8 cellular contexts compared by ENCODE assay signal in genomic region chr15:24956131-24956838, GRCh38. TPM values are rescaled to one million over a fixed set of nuclear protein-coding genes. Genes with fewer than 3 reads are reported as not detected.
DNase-seq lines count a peak whose midpoint lies in the region; ATAC-seq, FAIRE-seq and TF ChIP-seq lines count a peak whose summit lies in the region.

No MANE protein-coding gene starts in this region.

- no peak for TF ChIP-seq RAD21 in HepG2 (CRISPR knock-in tag; IDR thresholded peaks at IDR 0.05)

- CTCF ChIA-PET in activated CD4-positive, alpha-beta T cell treated with anti-CD3 and anti-CD28 coated beads, Interleukin-2, amount 10 ng/mL, durations not matched to agents 7 days and 5 days (lab: Charles Lee), result interaction anchor here (0.6 kb wide), 2 partner anchors 22 to 53 kb away, joined by 3 to 4 read pairs; no protein-coding TSS in a partner anchor
- CTCF ChIA-PET in HepG2 (lab: Yijun Ruan, JAX; ENCODE audit: low intra/inter-chr PET ratio, low total read pairs), result no interaction called here

- peaks cover 17% of the 10 kb centered on the region for H4K20me1 ChIP-seq in HepG2 (ENCODE audit: insufficient read depth, low read length)

- H3K36me3 ChIP-seq in HepG2 (replicated peaks in 1 of 2; ENCODE audit: control insufficient read depth in 1 of 2, insufficient read depth in 2 of 2, low read length in 2 of 2), result no peaks in the 10 kb centered on the region

- peaks cover 26% of the 10 kb centered on the region for H3K36me3 Mint-ChIP-seq in activated CD4-positive, alpha-beta T cell treated with anti-CD3 and anti-CD28 coated beads, Interleukin-2, amount 10 ng/mL, durations not matched to agents 7 days and 5 days (ENCODE audit: low read depth)
- peaks cover 16% of the 10 kb centered on the region for H3K36me3 Mint-ChIP-seq in dendritic cell treated with granulocyte-macrophage colony-stimulating factor and Interleukin-4, amounts not matched to agents 40 ng/mL and 50 ng/mL, for 4 days (ENCODE audit: low read depth)

- H3K9me3 ChIP-seq in HepG2 (ENCODE audit: low read length), result peaks cover 44% of the 10 kb centered on the region

- peak overlapping the region; percentile 98 for H3K27ac Mint-ChIP-seq in activated CD4-positive, alpha-beta T cell treated with anti-CD3 and anti-CD28 coated beads, Interleukin-2, amount 10 ng/mL, durations not matched to agents 7 days and 5 days
- peak overlapping the region; percentile 85 for H3K27ac Mint-ChIP-seq in dendritic cell treated with granulocyte-macrophage colony-stimulating factor and Interleukin-4, amounts not matched to agents 40 ng/mL and 50 ng/mL, for 4 days

- H2AFZ ChIP-seq in HepG2 (ENCODE audit: low read length), result no peak overlapping the region

- peak overlapping the region; percentile 75 for H3K4me2 ChIP-seq in HepG2 (ENCODE audit: low read depth, low read length)

- peaks cover 17% of the 10 kb centered on the region for H3K4me1 Mint-ChIP-seq in activated CD4-positive, alpha-beta T cell treated with anti-CD3 and anti-CD28 coated beads, Interleukin-2, amount 10 ng/mL, durations not matched to agents 7 days and 5 days
- H3K4me1 Mint-ChIP-seq in dendritic cell treated with granulocyte-macrophage colony-stimulating factor and Interleukin-4, amounts not matched to agents 40 ng/mL and 50 ng/mL, for 4 days (ENCODE audit: low read depth), result no peaks in the 10 kb centered on the region

- peaks cover 17% of the 10 kb centered on the region for H3K9me3 Mint-ChIP-seq in activated CD4-positive, alpha-beta T cell treated with anti-CD3 and anti-CD28 coated beads, Interleukin-2, amount 10 ng/mL, durations not matched to agents 7 days and 5 days
- peaks cover 27% of the 10 kb centered on the region for H3K9me3 Mint-ChIP-seq in dendritic cell treated with granulocyte-macrophage colony-stimulating factor and Interleukin-4, amounts not matched to agents 40 ng/mL and 50 ng/mL, for 4 days

- peak; percentile 67 for DNase-seq in NCI-H2107 (lab: John Stamatoyannopoulos, UW)
- DNase-seq in activated CD4-positive, alpha-beta T cell treated with anti-CD3 and anti-CD28 coated beads, Interleukin-2, amount 10 ng/mL, durations not matched to agents 7 days and 5 days, result peak; percentile 79
- peak; percentile 59 for DNase-seq in HepG2 (ENCODE audit: low spot score)
- DNase-seq in stimulated activated CD4-positive, alpha-beta T cell treated with anti-CD3 and anti-CD28 coated beads, Interleukin-2, amount 100 ng/mL, for 48 hours, result peak; percentile 34 to 53
- DNase-seq in NCI-H1092 (lab: John Stamatoyannopoulos, UW), result no peak

- ATAC-seq in GM18502 (IDR thresholded peaks at IDR 0.05; ENCODE audit: poor library complexity, unreplicated experiment) (peak; percentile 82), HG02943 (IDR thresholded peaks at IDR 0.05; ENCODE audit: low read depth, unreplicated experiment) (peak; percentile 78), HepG2 (peak; percentile 84)

- H3K9ac ChIP-seq in HepG2 (ENCODE audit: insufficient read depth, low read depth, low read length), result peak overlapping the region; percentile 84

- peaks cover 44% of the 10 kb centered on the region for H3K4me1 ChIP-seq in HepG2 (ENCODE audit: insufficient read depth, low read length)

- 34% methylated on average over 11 of the region's 28 CpGs for WGBS in HepG2 (ENCODE audit: low lambda C conversion rate)

- H3K27ac ChIP-seq in HepG2 (ENCODE audit: extremely low read length, insufficient read depth, low read length), result peak overlapping the region; percentile 76

- TF ChIP-seq EP300 in HepG2 (IDR thresholded peaks at IDR 0.05; ENCODE audit: low read depth in 2 of 2, low read length in 2 of 2), result no peak
- no peak for TF ChIP-seq EP300 in HepG2 (CRISPR knock-in tag; IDR thresholded peaks at IDR 0.05; ENCODE audit: borderline replicate concordance)

- no peak for FAIRE-seq in HepG2 (lab: Jason Lieb, UNC)

- peak overlapping the region; percentile 84 for H3K4me3 Mint-ChIP-seq in activated CD4-positive, alpha-beta T cell treated with anti-CD3 and anti-CD28 coated beads, Interleukin-2, amount 10 ng/mL, durations not matched to agents 7 days and 5 days
- peak overlapping the region; percentile 78 for H3K4me3 Mint-ChIP-seq in dendritic cell treated with granulocyte-macrophage colony-stimulating factor and Interleukin-4, amounts not matched to agents 40 ng/mL and 50 ng/mL, for 4 days

- H3K27me3 ChIP-seq in HepG2 (ENCODE audit: control insufficient read depth in 1 of 2, insufficient read depth in 2 of 2, low read length in 2 of 2), result no peaks in the 10 kb centered on the region; a peak in 1 of 5 replicates

- BruUV-seq in HepG2 (replicated peaks; lab: Mats Ljungman, UMichigan), result no TSS peak

- peak; percentile 52 to 53 for TF ChIP-seq POLR2A in HepG2 (IDR thresholded peaks at IDR 0.05; ENCODE audit: insufficient read depth in 1 of 2, low read depth in 2 of 2, low read length in 2 of 2)

- in situ Hi-C loops in HepG2 (cut with HindIII; ENCODE audit: extremely low pct_ligation_motif_present, low pct_unique_long_range_greater_than_20kb), result no loop called here

- H3K79me2 ChIP-seq in HepG2 (ENCODE audit: insufficient read depth, low read length), result peaks cover 62% of the 10 kb centered on the region

- no peak for TF ChIP-seq CTCF in HepG2 (CRISPR knock-in tag; IDR thresholded peaks at IDR 0.05)

- H3K4me3 ChIP-seq in HepG2 (replicated peaks in 1 of 3; ENCODE audit: insufficient read depth in 1 of 3, low read depth in 2 of 3, low read length in 3 of 3), result peak overlapping the region; percentile 82 to 96 (median 90)

- H3K27me3 Mint-ChIP-seq in activated CD4-positive, alpha-beta T cell treated with anti-CD3 and anti-CD28 coated beads, Interleukin-2, amount 10 ng/mL, durations not matched to agents 7 days and 5 days, result no peaks in the 10 kb centered on the region
- peaks cover 23% of the 10 kb centered on the region for H3K27me3 Mint-ChIP-seq in dendritic cell treated with granulocyte-macrophage colony-stimulating factor and Interleukin-4, amounts not matched to agents 40 ng/mL and 50 ng/mL, for 4 days

- intact Hi-C loops in dendritic cell treated with granulocyte-macrophage colony-stimulating factor and Interleukin-4, amounts not matched to agents 40 ng/mL and 50 ng/mL, for 4 days (cut with micrococcal nuclease), result loop anchor here (10.0 kb wide), 1 partner anchor 479 kb away; the partner anchor contains the start of gene UBE3A
- intact Hi-C loops in HepG2 (cut with micrococcal nuclease; ENCODE audit: unreplicated experiment), result loop anchor here (5.0 kb wide), 1 partner anchor 54 kb away; no protein-coding TSS in a partner anchor

- POLR2A ChIA-PET in activated CD4-positive, alpha-beta T cell treated with anti-CD3 and anti-CD28 coated beads, Interleukin-2, amount 10 ng/mL, durations not matched to agents 7 days and 5 days (lab: Charles Lee), result no interaction called here
- POLR2A ChIA-PET in HepG2 (lab: Yijun Ruan, JAX), result interaction anchor here (0.8 to 1.2 kb wide), 5 partner anchors 11 to 52 kb away, joined by 3 to 4 read pairs (median 3); no protein-coding TSS in a partner anchor

RNA-seq across cellular contexts. Expression of gene SNRPN, which starts 1.5 kb away (rescaled TPM):
- 10 to 100 TPM; 50.7 to 54.6 TPM for total RNA-seq in activated CD4-positive, alpha-beta T cell treated with anti-CD3 and anti-CD28 coated beads, Interleukin-2, amount 10 ng/mL, durations not matched to agents 7 days and 5 days
- total RNA-seq in HepG2 (2016; rRNA removed; fragmentation: Illumina TruSeq; extraction: Trizol), result 208 and 212 TPM in 2 replicates
- 102 and 134 TPM in 2 replicates for total RNA-seq in HepG2 (2016; cell fraction: cytosol; rRNA removed; fragmentation: Illumina TruSeq; extraction: Trizol; ENCODE audit: low read depth)
- total RNA-seq in HepG2 (2016; cell fraction: insoluble cytoplasmic fraction; rRNA removed; fragmentation: Illumina TruSeq; extraction: Trizol), result 189 and 210 TPM in 2 replicates
- 191 and 246 TPM in 2 replicates for total RNA-seq in HepG2 (2016; cell fraction: membrane; rRNA removed; fragmentation: Illumina TruSeq; extraction: Trizol)
- 98.0 and 107 TPM in 2 replicates for total RNA-seq in HepG2 (2016; cell fraction: nucleus; rRNA removed; fragmentation: Illumina TruSeq; extraction: Trizol)
- 133 and 140 TPM in 2 replicates for polyA plus RNA-seq in HepG2 (2011; rRNA removed)
- polyA plus RNA-seq in HepG2 (2011; cell fraction: cytosol; rRNA removed), result 149 and 162 TPM in 2 replicates
- polyA plus RNA-seq in HepG2 (2011; cell fraction: nucleus; rRNA removed), result 82.0 and 95.1 TPM in 2 replicates
- 126 and 133 TPM in 2 replicates for polyA plus RNA-seq in HepG2 (2012)
- polyA plus RNA-seq in HepG2 (2016; cell fraction: cytosol; fragmentation: Illumina TruSeq; extraction: Trizol; ENCODE audit: low read depth), result 114 and 153 TPM in 2 replicates
- 172 and 194 TPM in 2 replicates for polyA plus RNA-seq in HepG2 (2016; cell fraction: insoluble cytoplasmic fraction; fragmentation: Illumina TruSeq; extraction: Trizol; ENCODE audit: low read depth)
- polyA plus RNA-seq in HepG2 (2016; cell fraction: membrane; fragmentation: Illumina TruSeq; extraction: Trizol; ENCODE audit: low read depth), result 173 and 213 TPM in 2 replicates
- 136 and 145 TPM in 2 replicates for polyA plus RNA-seq in HepG2 (2016; cell fraction: nucleus; fragmentation: Illumina TruSeq; extraction: Trizol; ENCODE audit: insufficient read depth, low read depth)
- 0.49 and 125 TPM in 2 replicates for polyA minus RNA-seq in HepG2 (2011; rRNA and poly(A)+ RNA removed; ENCODE audit: low replicate concordance)
- polyA minus RNA-seq in HepG2 (2011; cell fraction: cytosol; rRNA and poly(A)+ RNA removed), result 56.9 and 65.0 TPM in 2 replicates
- 134 and 139 TPM in 2 replicates for polyA minus RNA-seq in HepG2 (2011; cell fraction: nucleus; rRNA and poly(A)+ RNA removed)

RNA-seq across cellular contexts. Expression of gene SNURF, which starts 1.5 kb away (rescaled TPM):
- 10 to 100 TPM in 1 of 2 experiments, 1 to 10 TPM in 1; 7.3 to 16.3 TPM for total RNA-seq in activated CD4-positive, alpha-beta T cell treated with anti-CD3 and anti-CD28 coated beads, Interleukin-2, amount 10 ng/mL, durations not matched to agents 7 days and 5 days
- total RNA-seq in HepG2 (2016; rRNA removed; fragmentation: Illumina TruSeq; extraction: Trizol), result 7.6 and 10.2 TPM in 2 replicates
- total RNA-seq in HepG2 (2016; cell fraction: cytosol; rRNA removed; fragmentation: Illumina TruSeq; extraction: Trizol; ENCODE audit: low read depth), result 1.5 and 2.2 TPM in 2 replicates
- total RNA-seq in HepG2 (2016; cell fraction: insoluble cytoplasmic fraction; rRNA removed; fragmentation: Illumina TruSeq; extraction: Trizol), result 8.7 and 13.6 TPM in 2 replicates
- 0.93 and 5.9 TPM in 2 replicates for total RNA-seq in HepG2 (2016; cell fraction: membrane; rRNA removed; fragmentation: Illumina TruSeq; extraction: Trizol)
- total RNA-seq in HepG2 (2016; cell fraction: nucleus; rRNA removed; fragmentation: Illumina TruSeq; extraction: Trizol), result 19.5 and 20.4 TPM in 2 replicates
- polyA plus RNA-seq in HepG2 (2011; rRNA removed), result 2.1 and 2.4 TPM in 2 replicates
- polyA plus RNA-seq in HepG2 (2011; cell fraction: cytosol; rRNA removed), result 1.6 and 3.5 TPM in 2 replicates
- polyA plus RNA-seq in HepG2 (2011; cell fraction: nucleus; rRNA removed), result 1.3 and 3.0 TPM in 2 replicates
- polyA plus RNA-seq in HepG2 (2012), result 71.6 and 98.2 TPM in 2 replicates
- polyA plus RNA-seq in HepG2 (2016; cell fraction: cytosol; fragmentation: Illumina TruSeq; extraction: Trizol; ENCODE audit: low read depth), result 3.5 and 7.6 TPM in 2 replicates
- 11.7 and 15.8 TPM in 2 replicates for polyA plus RNA-seq in HepG2 (2016; cell fraction: insoluble cytoplasmic fraction; fragmentation: Illumina TruSeq; extraction: Trizol; ENCODE audit: low read depth)
- polyA plus RNA-seq in HepG2 (2016; cell fraction: membrane; fragmentation: Illumina TruSeq; extraction: Trizol; ENCODE audit: low read depth), result 2.1 and 4.6 TPM in 2 replicates
- polyA plus RNA-seq in HepG2 (2016; cell fraction: nucleus; fragmentation: Illumina TruSeq; extraction: Trizol; ENCODE audit: insufficient read depth, low read depth), result 5.9 and 6.6 TPM in 2 replicates
- polyA minus RNA-seq in HepG2 (2011; rRNA and poly(A)+ RNA removed; ENCODE audit: low replicate concordance), result 5.2 TPM in 1 of 2 replicates, not detected in the other
- 5.1 and 8.9 TPM in 2 replicates for polyA minus RNA-seq in HepG2 (2011; cell fraction: cytosol; rRNA and poly(A)+ RNA removed)
- polyA minus RNA-seq in HepG2 (2011; cell fraction: nucleus; rRNA and poly(A)+ RNA removed), result 46.2 and 51.5 TPM in 2 replicates
